ENCODE assay signal across 18 cellular contexts in genomic region chr3:123696796-123697195, GRCh38.
DNase-seq lines count a peak whose midpoint lies in the region; ATAC-seq and TF ChIP-seq lines count a peak whose summit lies in the region.
"Had no signal": no experiment of that assay in that cellular context is flagged by ENCODE, and none has a peak within 500 bp of the region (broad histone marks: within the 10 kb centered on the region; RNA-seq: fewer than 3 reads in every experiment).

No MANE protein-coding gene starts in this region.

- no peaks in the 10 kb centered on the region for H3K9me3 ChIP-seq in ascending aorta
- no peaks in the 10 kb centered on the region for H3K9me3 ChIP-seq in esophagus squamous epithelium
- no peaks in the 10 kb centered on the region for H3K9me3 ChIP-seq in tibial artery

- H3K27ac ChIP-seq in ascending aorta = peak overlapping the region; percentile 91 to 92
- peak overlapping the region; percentile 17 to 89 (median 86) for H3K27ac ChIP-seq in esophagus squamous epithelium
- peak overlapping the region; percentile 91 to 94 for H3K27ac ChIP-seq in tibial artery
- H3K27ac ChIP-seq: SK-N-MC had no signal

- intact Hi-C loops in ascending aorta (cut with DNase I) = no loop called here
- intact Hi-C loops in esophagus squamous epithelium (cut with DNase I) = no loop called here
- intact Hi-C loops in tibial artery (cut with DNase I; ENCODE audit: low total_unique reads) = no loop called here

- H3K4me1 ChIP-seq in ascending aorta (peaks cover 26 to 44% of the 10 kb centered on the region in 2 donors), esophagus squamous epithelium (peaks cover 0 to 53% (median 26%) of the 10 kb centered on the region in 3 donors), tibial artery (peaks cover 7 to 56% (median 48%) of the 10 kb centered on the region in 4 donors)

- peak overlapping the region; percentile 86 for H3K27ac Mint-ChIP-seq in nephron progenitor cell
- H3K27ac Mint-ChIP-seq: activated naive CD8-positive, alpha-beta T cell treated with anti-CD3 and anti-CD28 coated beads, Interleukin-2, amount 10 ng/mL, durations not matched to agents 7 days and 5 days had no signal

- H3K36me3 ChIP-seq in ascending aorta (peaks cover 25 to 36% of the 10 kb centered on the region in 2 donors), esophagus squamous epithelium (no peaks in the 10 kb centered on the region), tibial artery (peaks cover 18 to 29% (median 24%) of the 10 kb centered on the region in 3 donors), H7 (replicated peaks; ENCODE audit: control insufficient read depth, insufficient read depth, low read length) (no peaks in the 10 kb centered on the region)

- WGBS in esophagus squamous epithelium, 2 donors = 53 to 58% methylated on average over 6 of the region's 6 CpGs

- H3K4me3 Mint-ChIP-seq in nephron progenitor cell = peak overlapping the region; percentile 37
- H3K4me3 Mint-ChIP-seq: activated naive CD8-positive, alpha-beta T cell treated with anti-CD3 and anti-CD28 coated beads, Interleukin-2, amount 10 ng/mL, durations not matched to agents 7 days and 5 days; central memory CD8-positive, alpha-beta T cell had no signal

- no peak for DNase-seq in ascending aorta (ENCODE audit: low spot score in 2 of 2)
- no peak for DNase-seq in esophagus squamous epithelium (lab: John Stamatoyannopoulos, UW)
- no peak for DNase-seq in nephron progenitor cell
- no peak for DNase-seq in tibial artery
- no peak for DNase-seq in amniotic stem cell (lab: John Stamatoyannopoulos, UW)
- no peak for DNase-seq in H7
- DNase-seq: activated CD8-positive, alpha-beta memory T cell treated with anti-CD3 and anti-CD28 coated beads for 24 hours; activated naive CD8-positive, alpha-beta T cell treated with anti-CD3 and anti-CD28 coated beads, Interleukin-2, amount 10 ng/mL, durations not matched to agents 7 days and 5 days; COR-L47; effector memory CD4-positive, alpha-beta T cell; EL; NCI-H1417 treated with DMSO at 0.1 percent for 48 hours; T1000 had no signal

- peaks cover 4% of the 10 kb centered on the region for H3K27me3 Mint-ChIP-seq in nephron progenitor cell (ENCODE audit: low read depth, poor library complexity)

- no peaks in the 10 kb centered on the region for H3K36me3 Mint-ChIP-seq in nephron progenitor cell (ENCODE audit: low read depth)
- H3K36me3 Mint-ChIP-seq: activated naive CD8-positive, alpha-beta T cell treated with anti-CD3 and anti-CD28 coated beads, Interleukin-2, amount 10 ng/mL, durations not matched to agents 7 days and 5 days had no signal

- TF ChIP-seq CTCF in ascending aorta (IDR thresholded peaks at IDR 0.05) = no peak
- TF ChIP-seq CTCF in esophagus squamous epithelium (IDR thresholded peaks at IDR 0.05) = no peak
- no peak for TF ChIP-seq CTCF in nephron progenitor cell (IDR thresholded peaks at IDR 0.05)
- no peak for TF ChIP-seq CTCF in tibial artery (IDR thresholded peaks at IDR 0.05)

- ATAC-seq in HG02588 (IDR thresholded peaks at IDR 0.05; ENCODE audit: unreplicated experiment) = no peak
- ATAC-seq: Panc1 had no signal

- H3K4me3 ChIP-seq in ascending aorta (peak overlapping the region; percentile 49 to 84), esophagus squamous epithelium (peak overlapping the region in 3 of 4 donors; percentile 44 to 67 (median 52)), tibial artery (peak overlapping the region; percentile 85 to 92), H7 (ENCODE audit: insufficient read depth, low read depth, low read length) (no peak overlapping the region)
- H3K4me3 ChIP-seq: SK-N-MC, skin epidermis had no signal

- TF ChIP-seq POLR2A in esophagus squamous epithelium (IDR thresholded peaks at IDR 0.05) = no peak

- peaks cover 97% of the 10 kb centered on the region for H3K4me1 Mint-ChIP-seq in nephron progenitor cell
- H3K4me1 Mint-ChIP-seq: central memory CD8-positive, alpha-beta T cell had no signal

- H3K27me3 ChIP-seq in ascending aorta (no peaks in the 10 kb centered on the region), esophagus squamous epithelium (no peaks in the 10 kb centered on the region), tibial artery (no peaks in the 10 kb centered on the region), H7 (ENCODE audit: control insufficient read depth, insufficient read depth, low read length) (no peaks in the 10 kb centered on the region)

- no peaks in the 10 kb centered on the region for H3K9me3 Mint-ChIP-seq in nephron progenitor cell
- H3K9me3 Mint-ChIP-seq: activated naive CD8-positive, alpha-beta T cell treated with anti-CD3 and anti-CD28 coated beads, Interleukin-2, amount 10 ng/mL, durations not matched to agents 7 days and 5 days; central memory CD8-positive, alpha-beta T cell had no signal
